16 cellular contexts compared by ENCODE assay signal in genomic region chr17:21162394-21162775, GRCh38. TPM values are rescaled to one million over a fixed set of nuclear protein-coding genes. Genes with fewer than 3 reads are reported as not detected.
DNase-seq lines count a peak whose midpoint lies in the region; ATAC-seq and TF ChIP-seq lines count a peak whose summit lies in the region.
"Had no signal": no experiment of that assay in that cellular context is flagged by ENCODE, and none has a peak within 500 bp of the region (broad histone marks: within the 10 kb centered on the region; RNA-seq: fewer than 3 reads in every experiment).

No MANE protein-coding gene starts in this region.

- H3K14ac ChIP-seq in mesenchymal stem cell (ENCODE audit: low read length in 2 of 2) = no peak overlapping the region

- intact Hi-C loops in body of pancreas (cut with DNase I) = no loop called here
- intact Hi-C loops in stomach (cut with DNase I; ENCODE audit: low total_unique reads) = no loop called here
- intact Hi-C loops in posterior vena cava (cut with DNase I) = no loop called here

- H3K9ac ChIP-seq in mesenchymal stem cell (ENCODE audit: low read length) = peak overlapping the region; percentile 66
- H3K9ac ChIP-seq: BLaER1 treated with 17β-estradiol and CSF1 and Interleukin-3, amounts not matched to agents 10 nM and 100 nM had no signal

- no peak overlapping the region for H2BK15ac ChIP-seq in mesenchymal stem cell (ENCODE audit: low read depth, poor library complexity, severe bottlenecking)

- no peak for TF ChIP-seq EP300 in stomach (IDR thresholded peaks at IDR 0.05)

- H3K4ac ChIP-seq in mesenchymal stem cell (ENCODE audit: low read depth in 1 of 2, low read length in 2 of 2) = no peak overlapping the region

- POLR2A ChIA-PET in HEK293 (lab: Yijun Ruan, JAX) = no interaction called here

- TF ChIP-seq POLR2A in body of pancreas (IDR thresholded peaks at IDR 0.05) = no peak
- TF ChIP-seq POLR2A in stomach (IDR thresholded peaks at IDR 0.05) = no peak

- H3K79me1 ChIP-seq in mesenchymal stem cell (replicated peaks; ENCODE audit: low read length, poor library complexity, severe bottlenecking) = peaks cover 14% of the 10 kb centered on the region

- WGBS in body of pancreas, 2 donors = 54 to 60% methylated on average over 2 of the region's 2 CpGs
- 53% methylated on average over 1 of the region's 2 CpGs for WGBS in mesenchymal stem cell
- WGBS in stomach, 5 donors = 28 to 56% (median 45%) methylated on average over 2 of the region's 2 CpGs

- no peak overlapping the region for H3K18ac ChIP-seq in mesenchymal stem cell (ENCODE audit: low read depth in 1 of 2, low read length in 2 of 2)

- no peak for TF ChIP-seq CTCF in HEK293 (tag by site-specific recombination; IDR thresholded peaks at IDR 0.05)
- TF ChIP-seq CTCF in body of pancreas (IDR thresholded peaks at IDR 0.05) = no peak
- no peak for TF ChIP-seq CTCF in stomach (IDR thresholded peaks at IDR 0.05)

- no peaks in the 10 kb centered on the region for H3K27me3 ChIP-seq in body of pancreas
- H3K27me3 ChIP-seq in mesenchymal stem cell (ENCODE audit: control insufficient read depth in 1 of 2, insufficient read depth in 1 of 2, low read length in 2 of 2) = no peaks in the 10 kb centered on the region
- no peaks in the 10 kb centered on the region for H3K27me3 ChIP-seq in stomach
- H3K27me3 ChIP-seq: BLaER1 treated with 17β-estradiol and CSF1 and Interleukin-3, amounts not matched to agents 10 nM and 100 nM had no signal

- H3K27ac ChIP-seq in HEK293 (ENCODE audit: extremely low read depth, low read depth, low read length) (no peak overlapping the region), body of pancreas (peak overlapping the region; percentile 35 to 74 (median 56)), mesenchymal stem cell (ENCODE audit: low read length, poor library complexity, severe bottlenecking) (no peak overlapping the region), stomach (peak overlapping the region in 4 of 5 donors; percentile 19 to 71 (median 57))
- H3K27ac ChIP-seq: BLaER1 treated with 17β-estradiol and CSF1 and Interleukin-3, amounts not matched to agents 10 nM and 100 nM had no signal

- H3K36me3 ChIP-seq in HEK293 (ENCODE audit: control insufficient read depth in 2 of 2, insufficient read depth in 1 of 2, low read length in 2 of 2) = peaks cover 0 to 3% of the 10 kb centered on the region in 2 experiments; a peak in 1 of 3 replicates
- no peaks in the 10 kb centered on the region for H3K36me3 ChIP-seq in body of pancreas (replicated peaks in 1 of 2; ENCODE audit: insufficient read depth in 1 of 2, low read depth in 2 of 2)
- no peaks in the 10 kb centered on the region for H3K36me3 ChIP-seq in mesenchymal stem cell (ENCODE audit: control insufficient read depth in 1 of 2, insufficient read depth in 2 of 2, low read depth in 1 of 2, low read length in 2 of 2)
- H3K36me3 ChIP-seq in stomach = no peaks in the 10 kb centered on the region

- H2AK5ac ChIP-seq in mesenchymal stem cell (ENCODE audit: low read length, severe bottlenecking) = no peak overlapping the region

- CTCF ChIA-PET in HEK293 (lab: Yijun Ruan, JAX) = interaction anchor here (1.8 kb wide), 1 partner anchor 33 kb away, joined by 5 read pairs; no protein-coding TSS in a partner anchor

- DNase-seq in body of pancreas (no peak), mesenchymal stem cell (no peak), stomach (no peak), posterior vena cava (ENCODE audit: low spot score) (no peak), SIG-M5 treated with dmso at 0.1 percent for 504 hours (lab: John Stamatoyannopoulos, UW; ENCODE audit: unreplicated experiment) (no peak)
- DNase-seq in activated CD4-positive, CD25-positive, alpha-beta regulatory T cell treated with anti-CD3 and anti-CD28 coated beads, Interleukin-2, amount 50 U/mL, for 72 hours = no peak
- DNase-seq: activated CD4-positive, alpha-beta T cell treated with anti-CD3 and anti-CD28 coated beads, Interleukin-2, amount 10 ng/mL, durations not matched to agents 7 days and 5 days; activated T-cell treated with anti-CD3 and anti-CD28 coated beads, Interleukin-2, amount 50 U/mL, for 24 hours; DMS153; hippocampal formation; natural killer cell; NCI-H1092; T-helper 2 cell had no signal

- no peak overlapping the region for H2BK5ac ChIP-seq in mesenchymal stem cell (ENCODE audit: low read depth, low read length, poor library complexity, severe bottlenecking)

- H3K9me3 ChIP-seq in HEK293 (ENCODE audit: control insufficient read depth, insufficient read depth, low read depth, low read length) = no peaks in the 10 kb centered on the region
- H3K9me3 ChIP-seq in body of pancreas = no peaks in the 10 kb centered on the region
- H3K9me3 ChIP-seq in mesenchymal stem cell (ENCODE audit: control insufficient read depth, low read length) = no peaks in the 10 kb centered on the region
- no peaks in the 10 kb centered on the region for H3K9me3 ChIP-seq in stomach
- H3K9me3 ChIP-seq: BLaER1 treated with 17β-estradiol and CSF1 and Interleukin-3, amounts not matched to agents 10 nM and 100 nM had no signal

- H4K91ac ChIP-seq in mesenchymal stem cell (ENCODE audit: low read length) = no peak overlapping the region

- no peak overlapping the region for H4K8ac ChIP-seq in mesenchymal stem cell (ENCODE audit: low read length)

- ATAC-seq in body of pancreas (peak; percentile 29), GM21786 (IDR thresholded peaks at IDR 0.05; ENCODE audit: unreplicated experiment) (no peak)
- ATAC-seq: natural killer cell had no signal

- H3K4me1 ChIP-seq in HEK293 (ENCODE audit: control insufficient read depth, insufficient read depth, low read length) (peaks cover 5% of the 10 kb centered on the region), body of pancreas (peaks cover 40% of the 10 kb centered on the region), mesenchymal stem cell (ENCODE audit: control insufficient read depth, insufficient read depth, low read depth, low read length) (no peaks in the 10 kb centered on the region), stomach (peaks cover 6 to 46% (median 30%) of the 10 kb centered on the region in 4 donors)
- H3K4me1 ChIP-seq: BLaER1 treated with 17β-estradiol and CSF1 and Interleukin-3, amounts not matched to agents 10 nM and 100 nM had no signal

- no peak overlapping the region for H2AFZ ChIP-seq in mesenchymal stem cell (ENCODE audit: low read depth, low read length)

- no peak overlapping the region for H2BK120ac ChIP-seq in mesenchymal stem cell (ENCODE audit: low read depth, low read length)

- H3K4me3 ChIP-seq in HEK293 (ENCODE audit: low read depth, low read length) (no peak overlapping the region), body of pancreas (no peak overlapping the region), mesenchymal stem cell (ENCODE audit: insufficient read depth in 1 of 2, low read depth in 1 of 2, low read length in 2 of 2) (no peak overlapping the region), stomach (no peak overlapping the region)
- H3K4me3 ChIP-seq: BLaER1 treated with 17β-estradiol and CSF1 and Interleukin-3, amounts not matched to agents 10 nM and 100 nM had no signal

- no peak overlapping the region for H3K23ac ChIP-seq in mesenchymal stem cell (ENCODE audit: low read length in 2 of 2)

- H3K4me2 ChIP-seq in mesenchymal stem cell (ENCODE audit: low read length, poor library complexity, severe bottlenecking) = no peak overlapping the region
- H3K4me2 ChIP-seq: BLaER1 treated with 17β-estradiol and CSF1 and Interleukin-3, amounts not matched to agents 10 nM and 100 nM had no signal

- no peak overlapping the region for H2BK12ac ChIP-seq in mesenchymal stem cell (ENCODE audit: low read length in 2 of 2)

TF ChIP-seq in HEK293, 187 proteins besides CTCF, POLR2A, EP300 and RAD21:
- TF ChIP-seq ZNF473 (tag by site-specific recombination; IDR thresholded peaks at IDR 0.05) = no peak
- TF ChIP-seq SCRT2 (tag by site-specific recombination; IDR thresholded peaks at IDR 0.05) = no peak
- TF ChIP-seq ZNF548 (tag by site-specific recombination; IDR thresholded peaks at IDR 0.05) = no peak
- TF ChIP-seq ZNF664 (tag by site-specific recombination; IDR thresholded peaks at IDR 0.05) = peak; percentile 22; the same call in 1 of the 2 replicates
- TF ChIP-seq PRDM6 (tag by site-specific recombination; IDR thresholded peaks at IDR 0.05) = no peak
- TF ChIP-seq ZBTB48 (tag by site-specific recombination; IDR thresholded peaks at IDR 0.05) = no peak
- TF ChIP-seq GLI2 (tag by site-specific recombination; IDR thresholded peaks at IDR 0.05; ENCODE audit: borderline replicate concordance, low read depth) = no peak

RNA-seq across cellular contexts. Expression of gene DHRS7B, which starts 35.6 kb away (rescaled TPM):
- total RNA-seq in body of pancreas (10 to 100 TPM; 14.0 to 14.5 TPM), stomach (10 to 100 TPM in 3 of 5 donors, 1 to 10 TPM in 1, not detected in 1; 5.8 to 32.9 (median 19.5) TPM), posterior vena cava (10 to 100 TPM; 13.6 to 19.0 TPM)
- polyA plus RNA-seq in mesenchymal stem cell (2013, experiment 1 of 2) = 16.8 TPM
- 18.0 TPM for polyA plus RNA-seq in mesenchymal stem cell (2013, experiment 2 of 2)
- polyA plus RNA-seq in stomach = 10 to 100 TPM; 12.8 to 27.8 (median 20.3) TPM

RNA-seq across cellular contexts. Expression of gene TMEM11, which starts 51.6 kb away (rescaled TPM):
- total RNA-seq in body of pancreas (10 to 100 TPM in 1 of 2 donors, 1 to 10 TPM in 1; 7.0 to 22.4 TPM), stomach (10 to 100 TPM in 1 of 5 donors, 1 to 10 TPM in 3, under 1 TPM in 1; 0.87 to 17.7 (median 2.3) TPM), posterior vena cava (10 to 100 TPM; 18.5 to 18.7 TPM)
- polyA plus RNA-seq in mesenchymal stem cell (2013, experiment 1 of 2) = 25.7 TPM
- 26.0 TPM for polyA plus RNA-seq in mesenchymal stem cell (2013, experiment 2 of 2)
- polyA plus RNA-seq in stomach = 10 to 100 TPM; 23.8 to 30.8 (median 25.0) TPM

Comparison
In these comparisons a context has a peak if more than half of its experiments do, and no peak if none do; other contexts are left out.
1. H3K27ac ChIP-seq: peak in body of pancreas (4 of 4) and stomach (4 of 5); none in HEK293 (single experiment) and mesenchymal stem cell (single experiment).